ENCODE assay signal across 23 cellular contexts in the genomic region with DNA sequence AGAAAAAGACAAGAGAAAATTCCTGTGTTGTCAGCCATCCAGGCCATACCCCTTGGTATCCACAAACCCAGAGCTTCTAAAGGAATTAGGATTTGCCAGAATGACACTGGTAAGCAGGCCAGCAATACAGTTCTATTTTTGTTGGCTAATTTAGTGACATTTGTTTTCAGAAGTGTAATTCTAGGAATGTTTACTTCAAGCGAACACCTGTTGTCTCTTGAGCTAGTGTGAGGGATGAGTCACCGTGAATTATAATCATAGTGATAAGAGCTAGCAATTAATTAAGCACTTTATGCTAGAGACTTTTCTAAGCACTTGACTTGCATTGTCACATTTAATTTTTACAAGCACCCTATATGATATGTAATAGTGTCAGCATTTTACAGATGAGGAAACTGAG.
"Had no signal": no experiment of that assay in that cellular context is flagged by ENCODE, and none has a peak within 500 bp of the region (broad histone marks: within the 10 kb centered on the region; RNA-seq: fewer than 3 reads in every experiment).

No MANE protein-coding gene starts in this region.

- DNase-seq: activated B cell treated with CpG ODN at 0.5 μM for 24 hours; activated CD4-positive, alpha-beta T cell treated with anti-CD3 and anti-CD28 coated beads, Interleukin-2, amount 10 ng/mL, durations not matched to agents 7 days and 5 days; activated CD8-positive, alpha-beta memory T cell treated with anti-CD3 and anti-CD28 coated beads for 24 hours; activated CD8-positive, alpha-beta memory T cell treated with anti-CD3 and anti-CD28 coated beads, Interleukin-2, amount 50 U/mL, for 48 hours; activated gamma-delta T cell; activated T-cell treated with anti-CD3 and anti-CD28 coated beads, Interleukin-2, amount 50 U/mL, for 72 hours; colonic mucosa; erythroblast; midbrain; naive B cell; right cardiac atrium; stimulated activated CD4-positive, alpha-beta T cell treated with anti-CD3 and anti-CD28 coated beads, Interleukin-15, amount 100 ng/mL, for 24 hours; stimulated activated CD4-positive, alpha-beta T cell treated with anti-CD3 and anti-CD28 coated beads, Interleukin-4, amount 100 ng/mL, for 1 hour; stomach; T-helper 9 cell; trophoblast cell had no signal

- H3K27ac Mint-ChIP-seq: activated B cell treated with CpG ODN at 0.5 μM for 24 hours; activated CD4-positive, alpha-beta T cell treated with anti-CD3 and anti-CD28 coated beads, Interleukin-2, amount 10 ng/mL, durations not matched to agents 7 days and 5 days; activated naive CD4-positive, alpha-beta T cell treated with anti-CD3 and anti-CD28 coated beads, Interleukin-2, amount 50 U/mL, for 24 hours; activated T-cell treated with anti-CD3 and anti-CD28 coated beads, Interleukin-2, amount 50 U/mL, for 72 hours had no signal

- H3K27me3 Mint-ChIP-seq: activated B cell treated with CpG ODN at 0.5 μM for 24 hours; activated CD4-positive, alpha-beta T cell treated with anti-CD3 and anti-CD28 coated beads, Interleukin-2, amount 10 ng/mL, durations not matched to agents 7 days and 5 days; activated naive CD4-positive, alpha-beta T cell treated with anti-CD3 and anti-CD28 coated beads, Interleukin-2, amount 50 U/mL, for 24 hours; naive B cell had no signal

- H3K27ac ChIP-seq: ascending aorta, colonic mucosa, prostate gland, skin epidermis, stomach, vagina had no signal

- H3K27me3 ChIP-seq: ascending aorta, colonic mucosa, stomach, vagina had no signal

- ATAC-seq: activated T-cell treated with anti-CD3 and anti-CD28 coated beads, Interleukin-2, amount 50 U/mL, for 72 hours; right cardiac atrium had no signal

- H3K4me1 ChIP-seq: ascending aorta, colonic mucosa, vagina had no signal

- H3K36me3 Mint-ChIP-seq: activated naive CD4-positive, alpha-beta T cell treated with anti-CD3 and anti-CD28 coated beads, Interleukin-2, amount 50 U/mL, for 24 hours had no signal

- H3K4me3 Mint-ChIP-seq: activated B cell treated with CpG ODN at 0.5 μM for 24 hours; activated CD4-positive, alpha-beta T cell treated with anti-CD3 and anti-CD28 coated beads, Interleukin-2, amount 10 ng/mL, durations not matched to agents 7 days and 5 days; activated naive CD4-positive, alpha-beta T cell treated with anti-CD3 and anti-CD28 coated beads, Interleukin-2, amount 50 U/mL, for 24 hours; activated T-cell treated with anti-CD3 and anti-CD28 coated beads, Interleukin-2, amount 50 U/mL, for 72 hours; central memory CD8-positive, alpha-beta T cell; naive B cell; neural crest cell had no signal

- H3K4me1 Mint-ChIP-seq: central memory CD8-positive, alpha-beta T cell; neural crest cell had no signal

- H3K9me3 Mint-ChIP-seq: activated B cell treated with CpG ODN at 0.5 μM for 24 hours; activated naive CD4-positive, alpha-beta T cell treated with anti-CD3 and anti-CD28 coated beads, Interleukin-2, amount 50 U/mL, for 24 hours; central memory CD8-positive, alpha-beta T cell; naive B cell; neural crest cell had no signal
